Comparison of ENCODE assay signal across 8 cellular contexts in the genomic region with DNA sequence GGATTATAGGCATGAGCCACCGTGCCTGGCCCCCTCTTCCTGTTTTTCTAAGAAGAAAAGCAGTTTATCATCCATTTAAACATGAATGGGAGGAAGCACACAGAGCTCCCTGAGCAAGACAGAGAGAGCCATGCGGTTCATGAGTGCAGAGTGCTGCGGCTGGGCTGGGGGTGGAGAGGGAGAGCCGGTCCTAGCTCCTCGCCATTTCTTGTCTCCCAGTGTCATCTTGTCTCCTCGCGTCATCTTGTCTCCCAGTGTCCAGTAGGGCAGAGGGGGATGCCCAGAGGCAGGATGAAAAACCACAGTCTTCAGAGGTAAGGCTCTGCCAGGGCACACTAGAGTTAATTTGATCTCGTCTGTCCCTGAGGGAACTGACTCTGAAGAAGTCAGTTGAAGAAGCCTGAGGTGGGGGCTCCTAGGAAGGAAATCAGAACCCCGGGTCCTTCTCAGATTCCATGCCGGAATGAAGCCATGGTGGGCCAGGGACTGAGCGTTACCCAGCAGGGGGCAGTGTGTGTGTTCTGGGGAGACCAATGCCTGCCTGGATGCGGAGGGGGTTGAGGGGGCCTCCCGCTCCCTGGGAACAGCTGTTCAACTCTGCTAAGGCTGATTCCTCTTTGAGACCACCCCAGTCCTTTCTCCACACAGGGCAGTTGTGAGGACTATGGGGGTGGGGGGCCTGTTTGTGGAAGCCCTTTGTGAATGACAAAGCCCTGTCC. TPM values are rescaled to one million over a fixed set of nuclear protein-coding genes. Genes with fewer than 3 reads are reported as not detected.
A peak's percentile ranks its signal among the peaks of the same experiment; 100 is the strongest.
DNase-seq lines count a peak whose midpoint lies in the region; ATAC-seq, FAIRE-seq and TF ChIP-seq lines count a peak whose summit lies in the region.
"Not testable (repeated sequence)": the region's sequence is repeated elsewhere in the genome, so short reads cannot be mapped to it uniquely, and the experiment has no call there.

No MANE protein-coding gene starts in this region.

- H3K79me2 ChIP-seq in H1 (ENCODE audit: control insufficient read depth in 1 of 2, insufficient read depth in 2 of 2, low read length in 2 of 2); HepG2 (ENCODE audit: insufficient read depth, low read length): not testable (repeated sequence)

- H3K4me3 ChIP-seq in BLaER1; SJCRH30; H1 (ENCODE audit: extremely low read depth in 1 of 4, insufficient read depth in 2 of 4, low read depth in 3 of 4, low read length in 4 of 4); HepG2 (replicated peaks in 1 of 3; ENCODE audit: insufficient read depth in 1 of 3, low read depth in 2 of 3, low read length in 3 of 3): not testable (repeated sequence)

- H3K27ac Mint-ChIP-seq in activated CD4-positive, alpha-beta T cell treated with anti-CD3 and anti-CD28 coated beads, Interleukin-2, amount 10 ng/mL, durations not matched to agents 24 days and 14 days: not testable (repeated sequence)

- not testable (repeated sequence) for H3K36me3 Mint-ChIP-seq in activated CD4-positive, alpha-beta T cell treated with anti-CD3 and anti-CD28 coated beads, Interleukin-2, amount 10 ng/mL, durations not matched to agents 24 days and 14 days (ENCODE audit: low read depth)

- H3K4me1 Mint-ChIP-seq in activated CD4-positive, alpha-beta T cell treated with anti-CD3 and anti-CD28 coated beads, Interleukin-2, amount 10 ng/mL, durations not matched to agents 24 days and 14 days: peaks cover 15% of the 10 kb centered on the region

- H3K18ac ChIP-seq in H1 (ENCODE audit: extremely low read depth, low read length): not testable (repeated sequence)

- H3K9me3 Mint-ChIP-seq in activated CD4-positive, alpha-beta T cell treated with anti-CD3 and anti-CD28 coated beads, Interleukin-2, amount 10 ng/mL, durations not matched to agents 24 days and 14 days: not testable (repeated sequence)

- not testable (repeated sequence) for H2AFZ ChIP-seq in H1 (ENCODE audit: low read length); HepG2 (ENCODE audit: low read length)

- not testable (repeated sequence) for H3K9ac ChIP-seq in BLaER1; H1 (replicated peaks in 1 of 4; ENCODE audit: extremely low read depth in 1 of 4, low read depth in 3 of 4, low read length in 3 of 4); HepG2 (ENCODE audit: insufficient read depth, low read depth, low read length)

- not testable (repeated sequence) for H3K79me1 ChIP-seq in H1 (ENCODE audit: low read depth, low read length)

- not testable (repeated sequence) for H2BK12ac ChIP-seq in H1 (ENCODE audit: low read depth, low read length)

- TF ChIP-seq EP300 in H1 (IDR thresholded peaks at IDR 0.05; ENCODE audit: borderline replicate concordance in 1 of 2, low read depth in 2 of 2, low read length in 2 of 2); HepG2 (IDR thresholded peaks at IDR 0.05; ENCODE audit: low read depth in 2 of 2, low read length in 2 of 2); HepG2 (CRISPR knock-in tag; IDR thresholded peaks at IDR 0.05; ENCODE audit: borderline replicate concordance): not testable (repeated sequence)

- H3K4me3 Mint-ChIP-seq in activated CD4-positive, alpha-beta T cell treated with anti-CD3 and anti-CD28 coated beads, Interleukin-2, amount 10 ng/mL, durations not matched to agents 24 days and 14 days: not testable (repeated sequence)

- TF ChIP-seq POLR2A in H1 (IDR thresholded peaks at IDR 0.05; ENCODE audit: control extremely low read depth in 1 of 2, low read depth in 2 of 2, low read length in 2 of 2); HepG2 (IDR thresholded peaks at IDR 0.05; ENCODE audit: insufficient read depth in 1 of 2, low read depth in 2 of 2, low read length in 2 of 2): not testable (repeated sequence)

- CTCF ChIA-PET in H1 (lab: Charles Lee; ENCODE audit: partially characterized antibody): interaction anchor here (0.6 to 1.6 kb wide), 4 partner anchors 23 to 378 kb away, joined by 3 to 6 read pairs (median 4); no protein-coding TSS in a partner anchor
- CTCF ChIA-PET in HepG2 (lab: Yijun Ruan, JAX; ENCODE audit: low intra/inter-chr PET ratio, low total read pairs): not testable (repeated sequence)

- not testable (repeated sequence) for H4K91ac ChIP-seq in H1 (replicated peaks; ENCODE audit: insufficient read length, low read length)

- TF ChIP-seq RAD21 in H1 (IDR thresholded peaks at IDR 0.05 in 1 of 2, conservative IDR thresholded peaks at IDR 0.05 in 1 of 2; ENCODE audit: low read depth in 2 of 2, low read length in 2 of 2); HepG2 (CRISPR knock-in tag; IDR thresholded peaks at IDR 0.05): not testable (repeated sequence)

- H3K4me1 ChIP-seq in BLaER1: peaks cover 69% of the 10 kb centered on the region
- H3K4me1 ChIP-seq in SJCRH30; HepG2 (ENCODE audit: insufficient read depth, low read length): not testable (repeated sequence)
- peaks cover 1 to 12% (median 7%) of the 10 kb centered on the region in 4 experiments; a peak in 5 of 7 replicates for H3K4me1 ChIP-seq in H1 (replicated peaks in 1 of 4; ENCODE audit: control insufficient read depth in 3 of 4, insufficient read depth in 4 of 4, low read length in 3 of 4)

- not testable (repeated sequence) for DNase-seq in GM13977 (ENCODE audit: low spot score); HepG2 (ENCODE audit: low spot score)
- DNase-seq in NCI-H82 (lab: John Stamatoyannopoulos, UW): peak; percentile 5
- peak; percentile 64 to 66 for DNase-seq in SJCRH30
- peak; percentile 58 for DNase-seq in activated CD4-positive, alpha-beta T cell treated with anti-CD3 and anti-CD28 coated beads, Interleukin-2, amount 10 ng/mL, durations not matched to agents 24 days and 14 days
- peak in 1 of 2 experiments; percentile 55 for DNase-seq in H1 (ENCODE audit: low read depth in 1 of 2, low spot score in 2 of 2)
- peak; percentile 24 for DNase-seq in stimulated activated naive CD8-positive, alpha-beta T cell treated with anti-CD3 and anti-CD28 coated beads, Interleukin-15, Interleukin-2, amounts not matched to agents 100 U/mL and 50 U/mL, for 24 hours

- H2BK5ac ChIP-seq in H1 (ENCODE audit: low read depth, low read length): not testable (repeated sequence)

- H3K4me2 ChIP-seq in BLaER1: peak overlapping the region; percentile 39
- H3K4me2 ChIP-seq in H1 (ENCODE audit: insufficient read depth in 1 of 2, low read depth in 2 of 2, low read length in 2 of 2): peak overlapping the region in 1 of 2 experiments; percentile 52; a peak in 2 of 4 replicates
- not testable (repeated sequence) for H3K4me2 ChIP-seq in HepG2 (ENCODE audit: low read depth, low read length)

- H3K27me3 ChIP-seq in BLaER1; SJCRH30; H1 (replicated peaks in 1 of 4; ENCODE audit: control insufficient read depth in 3 of 4, extremely low read depth in 1 of 4, insufficient read depth in 3 of 4, low read length in 3 of 4): not testable (repeated sequence)
- peaks cover 0 to 21% of the 10 kb centered on the region in 2 experiments; a peak in 2 of 5 replicates for H3K27me3 ChIP-seq in HepG2 (ENCODE audit: control insufficient read depth in 1 of 2, insufficient read depth in 2 of 2, low read length in 2 of 2)

- H4K8ac ChIP-seq in H1 (ENCODE audit: extremely low read depth, insufficient read depth, low read length): not testable (repeated sequence)

- POLR2A ChIA-PET in H1 (lab: Charles Lee; ENCODE audit: partially characterized antibody): interaction anchor here (0.8 kb wide), 1 partner anchor 31 kb away, joined by 3 read pairs; no protein-coding TSS in a partner anchor
- POLR2A ChIA-PET in HepG2 (lab: Yijun Ruan, JAX): not testable (repeated sequence)

- not testable (repeated sequence) for H2BK15ac ChIP-seq in H1 (ENCODE audit: low read length)

- not testable (repeated sequence) for H3K14ac ChIP-seq in H1 (ENCODE audit: insufficient read length)

- TF ChIP-seq CTCF in GM13977 (IDR thresholded peaks at IDR 0.05; ENCODE audit: extremely low read depth, insufficient read depth, missing control alignments) (peak; percentile 19), HepG2 (CRISPR knock-in tag; IDR thresholded peaks at IDR 0.05) (peak; percentile 49)
- not testable (repeated sequence) for TF ChIP-seq CTCF in H1 (IDR thresholded peaks at IDR 0.05; ENCODE audit: control extremely low read depth in 1 of 3, insufficient read depth in 1 of 3, low read depth in 1 of 3, low read length in 3 of 3)

- H3K23ac ChIP-seq in H1 (ENCODE audit: insufficient read length): not testable (repeated sequence)

- not testable (repeated sequence) for H2BK120ac ChIP-seq in H1 (replicated peaks; ENCODE audit: low read depth, low read length)

- in situ Hi-C loops in GM13977 (cut with MboI; ENCODE audit: low pct_unique_long_range_greater_than_20kb, low sequenced_read_pairs, unreplicated experiment); HepG2 (cut with HindIII; ENCODE audit: extremely low pct_ligation_motif_present, low pct_unique_long_range_greater_than_20kb): not testable (repeated sequence)

- not testable (repeated sequence) for H3K4ac ChIP-seq in H1 (replicated peaks; ENCODE audit: insufficient read length, low read depth, low read length)

- FAIRE-seq in H1 (lab: Jason Lieb, UNC); HepG2 (lab: Jason Lieb, UNC): not testable (repeated sequence)

- WGBS in H1 (ENCODE audit: extremely low coverage in 1 of 2, insufficient coverage in 1 of 2, insufficient read length in 1 of 2, insufficient replicate concordance in 2 of 2, low coverage in 1 of 2, low lambda C conversion rate in 2 of 2, missing lambda C conversion rate in 1 of 2), 2 experiments: 76% methylated on average over 13 of the region's 13 CpGs; no CpG with 5 or more reads in 1 of the 2 experiments
- 61% methylated on average over 7 of the region's 13 CpGs for WGBS in HepG2 (ENCODE audit: low lambda C conversion rate)

- BruUV-seq in HepG2 (replicated peaks; lab: Mats Ljungman, UMichigan): not testable (repeated sequence)

- H2BK20ac ChIP-seq in H1 (ENCODE audit: low read length): not testable (repeated sequence)

- peaks cover 11% of the 10 kb centered on the region for H3K27me3 Mint-ChIP-seq in activated CD4-positive, alpha-beta T cell treated with anti-CD3 and anti-CD28 coated beads, Interleukin-2, amount 10 ng/mL, durations not matched to agents 24 days and 14 days

- not testable (repeated sequence) for H3K9me3 ChIP-seq in BLaER1; SJCRH30 (replicated peaks); H1 (ENCODE audit: insufficient read depth in 2 of 2, low read depth in 1 of 2, low read length in 1 of 2); HepG2 (ENCODE audit: low read length)

- H3K56ac ChIP-seq in H1 (replicated peaks; ENCODE audit: insufficient read length, low read depth, low read length): not testable (repeated sequence)

- H3K23me2 ChIP-seq in H1 (ENCODE audit: low read depth, low read length): not testable (repeated sequence)

- not testable (repeated sequence) for H3K36me3 ChIP-seq in BLaER1; SJCRH30; H1 (ENCODE audit: control insufficient read depth in 2 of 4, insufficient read depth in 4 of 4, low read length in 3 of 4); HepG2 (replicated peaks in 1 of 2; ENCODE audit: control insufficient read depth in 1 of 2, insufficient read depth in 2 of 2, low read length in 2 of 2)

- H2AK5ac ChIP-seq in H1 (ENCODE audit: low read depth, low read length): not testable (repeated sequence)

- intact Hi-C loops in activated CD4-positive, alpha-beta T cell treated with anti-CD3 and anti-CD28 coated beads, Interleukin-2, amount 10 ng/mL, durations not matched to agents 24 days and 14 days (cut with micrococcal nuclease); HepG2 (cut with micrococcal nuclease; ENCODE audit: unreplicated experiment): not testable (repeated sequence)

- not testable (repeated sequence) for H4K5ac ChIP-seq in H1 (ENCODE audit: insufficient read length, low read depth, low read length)

- H3K27ac ChIP-seq in BLaER1; SJCRH30; H1 (ENCODE audit: low read depth, low read length); HepG2 (ENCODE audit: extremely low read length, insufficient read depth, low read length): not testable (repeated sequence)

- H4K20me1 ChIP-seq in BLaER1; H1 (replicated peaks in 1 of 2; ENCODE audit: control insufficient read depth in 1 of 2, insufficient read depth in 2 of 2, low read length in 2 of 2); HepG2 (ENCODE audit: insufficient read depth, low read length): not testable (repeated sequence)

- ATAC-seq in HepG2; stimulated activated naive CD8-positive, alpha-beta T cell treated with anti-CD3 and anti-CD28 coated beads, Interleukin-15, Interleukin-2, amounts not matched to agents 100 U/mL and 50 U/mL, for 24 hours: not testable (repeated sequence)

RNA-seq across cellular contexts. Expression of a gene that starts 6.0 kb away (rescaled TPM):
- total RNA-seq in SJCRH30 (2014; rRNA removed; shearing (Covaris generic)): 18.2 and 21.6 TPM in 2 replicates
- total RNA-seq in activated CD4-positive, alpha-beta T cell treated with anti-CD3 and anti-CD28 coated beads, Interleukin-2, amount 10 ng/mL, durations not matched to agents 24 days and 14 days: 7.3 and 7.7 TPM in 2 replicates
- 11.5 and 11.8 TPM in 2 replicates for total RNA-seq in H1 (2021; fragmentation: NEBNext Ultra II Directional; extraction: Animal tissue kit (Norgen Biotek cat#: 25700))
- polyA plus RNA-seq in H1 (2011; rRNA removed) (0.55 and 1.3 TPM in 2 replicates), HepG2 (2011; rRNA removed) (0.96 and 1.1 TPM in 2 replicates)
- polyA plus RNA-seq in H1 (2011; cell fraction: cytosol; rRNA removed): 2.0 TPM
- polyA plus RNA-seq in H1 (2011; cell fraction: nucleus; rRNA removed): 1.2 TPM
- 2.3 to 3.8 TPM (median 2.9 TPM) in 4 replicates for polyA plus RNA-seq in H1 (2012, experiment 1 of 2)
- polyA plus RNA-seq in H1 (2012, experiment 2 of 2): 0.17 TPM
- polyA plus RNA-seq in H1 (2013, experiment 1 of 2): 4.7 TPM
- 4.7 TPM for polyA plus RNA-seq in H1 (2013, experiment 2 of 2)
- 11.8 and 20.3 TPM in 2 replicates for polyA minus RNA-seq in H1 (2011; rRNA and poly(A)+ RNA removed)
- 9.2 TPM for polyA minus RNA-seq in H1 (2011; cell fraction: cytosol; rRNA and poly(A)+ RNA removed)
- 18.3 TPM for polyA minus RNA-seq in H1 (2011; cell fraction: nucleus; rRNA and poly(A)+ RNA removed)
- 7.2 and 13.5 TPM in 2 replicates for total RNA-seq in HepG2 (2016; rRNA removed; fragmentation: Illumina TruSeq; extraction: Trizol)
- total RNA-seq in HepG2 (2016; cell fraction: cytosol; rRNA removed; fragmentation: Illumina TruSeq; extraction: Trizol; ENCODE audit: low read depth): 0.79 and 0.81 TPM in 2 replicates
- 7.1 and 12.9 TPM in 2 replicates for total RNA-seq in HepG2 (2016; cell fraction: insoluble cytoplasmic fraction; rRNA removed; fragmentation: Illumina TruSeq; extraction: Trizol)
- total RNA-seq in HepG2 (2016; cell fraction: membrane; rRNA removed; fragmentation: Illumina TruSeq; extraction: Trizol): 2.4 and 3.6 TPM in 2 replicates
- total RNA-seq in HepG2 (2016; cell fraction: nucleus; rRNA removed; fragmentation: Illumina TruSeq; extraction: Trizol): 9.3 and 10.0 TPM in 2 replicates
- polyA plus RNA-seq in HepG2 (2011; cell fraction: cytosol; rRNA removed): 0.28 and 0.58 TPM in 2 replicates
- 1.0 and 1.2 TPM in 2 replicates for polyA plus RNA-seq in HepG2 (2011; cell fraction: nucleus; rRNA removed)
- polyA plus RNA-seq in HepG2 (2012): 1.2 and 1.4 TPM in 2 replicates
- 0.07 TPM in 2 replicates for polyA plus RNA-seq in HepG2 (2016; cell fraction: cytosol; fragmentation: Illumina TruSeq; extraction: Trizol; ENCODE audit: low read depth)
- polyA plus RNA-seq in HepG2 (2016; cell fraction: insoluble cytoplasmic fraction; fragmentation: Illumina TruSeq; extraction: Trizol; ENCODE audit: low read depth): 3.0 and 3.2 TPM in 2 replicates
- 0.17 and 0.24 TPM in 2 replicates for polyA plus RNA-seq in HepG2 (2016; cell fraction: membrane; fragmentation: Illumina TruSeq; extraction: Trizol; ENCODE audit: low read depth)
- 2.8 and 3.4 TPM in 2 replicates for polyA plus RNA-seq in HepG2 (2016; cell fraction: nucleus; fragmentation: Illumina TruSeq; extraction: Trizol; ENCODE audit: insufficient read depth, low read depth)
- 1.3 and 3.2 TPM in 2 replicates for polyA minus RNA-seq in HepG2 (2011; rRNA and poly(A)+ RNA removed; ENCODE audit: low replicate concordance)
- 4.1 and 5.5 TPM in 2 replicates for polyA minus RNA-seq in HepG2 (2011; cell fraction: cytosol; rRNA and poly(A)+ RNA removed)
- 18.2 and 20.5 TPM in 2 replicates for polyA minus RNA-seq in HepG2 (2011; cell fraction: nucleus; rRNA and poly(A)+ RNA removed)
